ENCODE assay signal across 8 cellular contexts in the genomic region with DNA sequence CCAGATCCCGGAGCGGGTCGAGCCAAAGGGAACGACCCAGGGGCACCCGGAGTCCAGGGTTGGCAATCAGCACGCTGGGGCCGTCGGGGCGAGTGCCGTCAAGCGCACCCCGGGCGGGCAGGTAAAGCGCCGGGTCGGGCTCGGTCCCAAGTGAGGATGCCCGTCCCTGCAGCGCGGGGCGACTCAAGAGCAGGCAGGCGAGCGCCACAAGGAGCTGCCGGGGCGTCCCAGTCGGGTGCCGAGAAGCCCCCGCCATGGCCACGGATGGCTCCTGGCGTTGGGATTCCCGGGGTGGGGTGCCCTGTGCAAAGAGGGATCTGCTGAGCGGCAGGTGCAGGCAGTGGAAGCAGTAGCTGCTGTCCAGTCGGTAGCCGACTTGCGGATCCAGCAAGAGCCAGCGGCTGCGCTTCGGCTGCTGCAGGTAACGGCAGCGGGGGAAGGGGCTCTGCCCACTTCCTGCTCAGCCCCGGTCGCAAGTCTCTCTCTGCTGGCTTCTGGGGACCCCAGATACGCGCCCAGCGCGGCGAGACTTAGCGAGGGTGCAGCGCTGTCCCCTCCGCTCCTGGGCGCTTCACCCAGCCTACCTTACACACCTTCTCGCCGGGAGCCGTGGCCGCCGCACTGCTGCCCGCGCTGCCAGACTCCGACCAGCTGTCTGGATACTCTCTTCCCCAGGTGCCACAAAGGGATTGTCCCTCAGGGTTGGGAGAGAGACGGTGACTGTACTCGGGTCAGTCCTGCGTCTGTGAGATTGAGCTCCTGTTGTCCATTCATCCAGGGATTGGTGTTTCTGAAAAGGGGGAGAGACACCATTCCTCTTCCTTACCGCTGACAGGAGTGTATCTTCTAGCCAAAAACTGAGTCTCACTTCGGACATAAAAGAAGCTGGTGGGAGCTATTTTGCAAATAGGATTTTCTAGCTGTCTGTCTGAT. TPM values are rescaled to one million over a fixed set of nuclear protein-coding genes. Genes with fewer than 3 reads are reported as not detected.
DNase-seq lines count a peak whose midpoint lies in the region; ATAC-seq, FAIRE-seq and TF ChIP-seq lines count a peak whose summit lies in the region.

FREM3 (minus strand) TSS at position 256 of the 933 bp plus-strand sequence; CDS start at position 256, 0 bp downstream.

- H3K4me2 ChIP-seq in MM.1S (ENCODE audit: low read depth, low read length) = peak within 1 kb of the TSS; percentile 94
- peak within 1 kb of the TSS; percentile 68 for H3K4me2 ChIP-seq in neural cell (ENCODE audit: low read length)

- H3K27me3 ChIP-seq in MM.1S (replicated peaks; ENCODE audit: insufficient read depth, low read length) = no peaks in the 10 kb centered on the region
- H3K27me3 ChIP-seq in neural cell (ENCODE audit: insufficient read depth, low read depth, low read length) = peaks cover 58% of the 10 kb centered on the region
- H3K27me3 ChIP-seq in small intestine (ENCODE audit: control insufficient read depth in 2 of 2, insufficient read depth in 2 of 2, low read length in 2 of 2) = peaks cover 5 to 34% of the 10 kb centered on the region in 2 donors

- H3K9me3 ChIP-seq in MM.1S (replicated peaks; ENCODE audit: insufficient read depth, low read length) = no peaks in the 10 kb centered on the region
- H3K9me3 ChIP-seq in neural cell (ENCODE audit: low read length) = peaks cover 4% of the 10 kb centered on the region
- no peaks in the 10 kb centered on the region for H3K9me3 ChIP-seq in small intestine (ENCODE audit: control insufficient read depth, low read depth)

- H3K79me2 ChIP-seq in MM.1S (ENCODE audit: low read length) (no peaks in the 10 kb centered on the region), neural cell (replicated peaks; ENCODE audit: insufficient read depth, low read length) (no peaks in the 10 kb centered on the region)

- H3K27me3 Mint-ChIP-seq in effector memory CD8-positive, alpha-beta T cell = peaks cover 11 to 49% of the 10 kb centered on the region in 2 donors

- no peaks in the 10 kb centered on the region for H3K4me1 Mint-ChIP-seq in effector memory CD8-positive, alpha-beta T cell (ENCODE audit: low read depth in 2 of 2)

- H3K9ac ChIP-seq in MM.1S (ENCODE audit: low read length) (peak within 1 kb of the TSS; percentile 24; the same call in 1 of the 2 replicates), neural cell (ENCODE audit: low read length) (peak within 1 kb of the TSS; percentile 49)

- H3F3A ChIP-seq in MM.1S (ENCODE audit: insufficient read depth, low read length) (peaks cover 7% of the 10 kb centered on the region; the same call in 1 of the 2 replicates), neural cell (ENCODE audit: insufficient read depth, low read length, poor library complexity, severe bottlenecking) (no peaks in the 10 kb centered on the region)

- TF ChIP-seq CTCF in MM.1S (IDR thresholded peaks at IDR 0.05; ENCODE audit: low read length) (no peak), neural cell (IDR thresholded peaks at IDR 0.05; ENCODE audit: poor library complexity, severe bottlenecking) (no peak)

- peak within 1 kb of the TSS; percentile 97 for H2AFZ ChIP-seq in MM.1S (ENCODE audit: low read length)
- H2AFZ ChIP-seq in neural cell (ENCODE audit: low read depth, low read length) = peak within 1 kb of the TSS; percentile 60

- H3K9me2 ChIP-seq in MM.1S (replicated peaks; ENCODE audit: insufficient read depth, low read length) (no peaks in the 10 kb centered on the region), neural cell (ENCODE audit: insufficient read depth, low read length) (no peaks in the 10 kb centered on the region)

- no peaks in the 10 kb centered on the region for H3K36me3 ChIP-seq in MM.1S (replicated peaks; ENCODE audit: insufficient read depth, low read length)
- no peaks in the 10 kb centered on the region for H3K36me3 ChIP-seq in neural cell (ENCODE audit: insufficient read depth, low read length)
- no peaks in the 10 kb centered on the region for H3K36me3 ChIP-seq in small intestine (ENCODE audit: control insufficient read depth in 2 of 2, insufficient read depth in 2 of 2, low read length in 2 of 2)

- peak within 1 kb of the TSS; percentile 47 to 68 for H3K4me3 Mint-ChIP-seq in effector memory CD8-positive, alpha-beta T cell

- H4K20me1 ChIP-seq in MM.1S (ENCODE audit: insufficient read depth, low read length) = no peaks in the 10 kb centered on the region
- H4K20me1 ChIP-seq in neural cell (ENCODE audit: insufficient read depth) = no peaks in the 10 kb centered on the region

- no peaks in the 10 kb centered on the region for H3K4me1 ChIP-seq in MM.1S (ENCODE audit: low read length)
- H3K4me1 ChIP-seq in small intestine (ENCODE audit: control insufficient read depth in 2 of 2, insufficient read depth in 1 of 2, low read depth in 1 of 2, low read length in 1 of 2) = no peaks in the 10 kb centered on the region

- H3K9me3 Mint-ChIP-seq in effector memory CD8-positive, alpha-beta T cell = no peaks in the 10 kb centered on the region

- H3K36me3 Mint-ChIP-seq in effector memory CD8-positive, alpha-beta T cell (ENCODE audit: insufficient read depth) = no peaks in the 10 kb centered on the region

- peak; percentile 59 for DNase-seq in ELF-1 (ENCODE audit: low read depth, low spot score)
- DNase-seq in MM.1S = no peak
- DNase-seq in effector memory CD8-positive, alpha-beta T cell = no peak
- DNase-seq in small intestine = no peak
- no peak for DNase-seq in NCI-H2171 (lab: John Stamatoyannopoulos, UW)

- H3K27ac ChIP-seq in MM.1S (ENCODE audit: low read length) = 0 out of 2 replicates have a peak within 1 kb of the TSS, but pooled peaks have one; percentile 1
- H3K27ac ChIP-seq in neural cell (ENCODE audit: low read length) = no peak within 1 kb of the TSS
- H3K27ac ChIP-seq in small intestine (ENCODE audit: low read depth in 1 of 2, low read length in 1 of 2) = no peak within 1 kb of the TSS

- FAIRE-seq in small intestine (lab: Jason Lieb, UNC) = no peak

- no peak for ATAC-seq in effector memory CD8-positive, alpha-beta T cell (replicated peaks)
- no peak for ATAC-seq in GM21381 (IDR thresholded peaks at IDR 0.05; ENCODE audit: unreplicated experiment)
- ATAC-seq in HG02852 (IDR thresholded peaks at IDR 0.05; ENCODE audit: unreplicated experiment) = no peak

- TF ChIP-seq EP300 in neural cell (conservative IDR thresholded peaks at IDR 0.05; ENCODE audit: poor library complexity, severe bottlenecking) = no peak

- H3K27ac Mint-ChIP-seq in effector memory CD8-positive, alpha-beta T cell = no peak within 1 kb of the TSS

- 2 to 4% (median 2%) methylated on average over 52 to 64 of the region's 64 CpGs for WGBS in small intestine, 3 donors

- H3K4me3 ChIP-seq in MM.1S (ENCODE audit: low read length) (peak within 1 kb of the TSS; percentile 75), neural cell (ENCODE audit: low read length) (peak within 1 kb of the TSS; percentile 78), small intestine (ENCODE audit: low read depth in 1 of 2, low read length in 2 of 2) (peak within 1 kb of the TSS in 1 of 2 donors; percentile 24)

- no peak for TF ChIP-seq RAD21 in neural cell (conservative IDR thresholded peaks at IDR 0.05)

TF ChIP-seq in neural cell, 6 proteins besides CTCF, POLR2A, EP300 and RAD21:
- TF ChIP-seq TAF1 (IDR thresholded peaks at IDR 0.05; ENCODE audit: low read depth) (no peak), REST (IDR thresholded peaks at IDR 0.05; ENCODE audit: borderline replicate concordance) (no peak), EZH2 (IDR thresholded peaks at IDR 0.05; ENCODE audit: borderline replicate concordance, insufficient read depth, low read length, poor library complexity, severe bottlenecking) (no peak), MXI1 (conservative IDR thresholded peaks at IDR 0.05; ENCODE audit: poor library complexity, severe bottlenecking) (no peak), POLR2AphosphoS5 (IDR thresholded peaks at IDR 0.05) (no peak), SMC3 (conservative IDR thresholded peaks at IDR 0.05; ENCODE audit: poor library complexity) (no peak)

RNA-seq across cellular contexts. Expression of gene FREM3, which starts in this region (rescaled TPM):
- polyA plus RNA-seq in neural cell (0.35 and 0.36 TPM in 2 replicates), small intestine (not detected)
- 1.2 TPM in 2 replicates for polyA minus RNA-seq in neural cell
